ENCODE assay signal across 8 cellular contexts in genomic region chr2:64524604-64525322, GRCh38. TPM values are rescaled to one million over a fixed set of nuclear protein-coding genes. Genes with fewer than 3 reads are reported as not detected.
DNase-seq lines count a peak whose midpoint lies in the region; ATAC-seq and TF ChIP-seq lines count a peak whose summit lies in the region.

No MANE protein-coding gene starts in this region.

- no peaks in the 10 kb centered on the region for H3K36me3 Mint-ChIP-seq in T-cell
- no peaks in the 10 kb centered on the region for H3K36me3 Mint-ChIP-seq in chondrocyte (ENCODE audit: low read depth)

- H3K4me1 ChIP-seq in liver (ENCODE audit: control insufficient read depth in 4 of 4, insufficient read depth in 4 of 4, low read length in 3 of 4), result peaks cover 5 to 25% (median 15%) of the 10 kb centered on the region in 4 donors

- H3K4me1 Mint-ChIP-seq in T-cell (peaks cover 46 to 55% (median 48%) of the 10 kb centered on the region in 3 donors), chondrocyte (ENCODE audit: low read depth) (peaks cover 27% of the 10 kb centered on the region)

- peak overlapping the region; percentile 42 to 79 for H3K9ac ChIP-seq in liver (ENCODE audit: low read depth in 1 of 2, low read length in 2 of 2)

- no peaks in the 10 kb centered on the region for H3K27me3 Mint-ChIP-seq in T-cell
- H3K27me3 Mint-ChIP-seq in chondrocyte (ENCODE audit: low read depth), result no peaks in the 10 kb centered on the region

- H3K9me3 Mint-ChIP-seq in T-cell (no peaks in the 10 kb centered on the region), chondrocyte (ENCODE audit: low read depth) (no peaks in the 10 kb centered on the region)

- no peaks in the 10 kb centered on the region for H3K27me3 ChIP-seq in liver (ENCODE audit: control insufficient read depth in 4 of 4, insufficient read depth in 4 of 4, low read length in 3 of 4)

- CTCF ChIA-PET in T-cell (lab: Charles Lee), result interaction anchor here (0.6 to 3.0 kb wide), 16 partner anchors 9 to 347 kb away, joined by 3 to 58 read pairs (median 6); partner anchors contain the start of gene SERTAD2 (in 1 of the 2)

- H3K4me3 ChIP-seq in liver (ENCODE audit: low read depth in 1 of 3, low read length in 3 of 3), result peak overlapping the region; percentile 65 to 97 (median 70)

- DNase-seq in A172 (ENCODE audit: low spot score) (peak; percentile 5), T-cell (peak in 21 of 34 experiments; percentile 2 to 32 (median 16)), chondrocyte (ENCODE audit: low spot score) (peak; percentile 90), ureter (ENCODE audit: low spot score) (no peak)
- DNase-seq in stimulated activated CD4-positive, alpha-beta T cell treated with anti-CD3 and anti-CD28 coated beads, TNF-alpha, amount 100 ng/mL, for 4 hours (ENCODE audit: low read depth in 3 of 3), result peak in 2 of 3 experiments; percentile 3 to 22

- no peaks in the 10 kb centered on the region for H3K36me3 ChIP-seq in liver (ENCODE audit: control insufficient read depth in 4 of 4, insufficient read depth in 3 of 4, low read depth in 1 of 4, low read length in 3 of 4)

- H3K27ac ChIP-seq in liver (ENCODE audit: low read depth in 1 of 2, low read length in 2 of 2), result peak overlapping the region; percentile 89 to 98

- TF ChIP-seq CTCF in chondrocyte (IDR thresholded peaks at IDR 0.05), result no peak
- TF ChIP-seq CTCF in liver (IDR thresholded peaks at IDR 0.05; ENCODE audit: low read depth, low read length, missing input control), result no peak

- WGBS in liver, result under 1% methylated on average over 48 of the region's 48 CpGs

- H3K4me3 Mint-ChIP-seq in T-cell (peak overlapping the region; percentile 99 to 100 (median 99)), chondrocyte (ENCODE audit: unreplicated experiment) (peak overlapping the region; percentile 95)

- no peak for TF ChIP-seq RAD21 in liver (IDR thresholded peaks at IDR 0.05)

- H3K27ac Mint-ChIP-seq in T-cell (peak overlapping the region; percentile 97 to 99), chondrocyte (ENCODE audit: unreplicated experiment) (peak overlapping the region; percentile 98)

- no peaks in the 10 kb centered on the region for H3K9me3 ChIP-seq in liver (ENCODE audit: control insufficient read depth in 4 of 4, low read length in 3 of 4)

- ATAC-seq in GM18868 (IDR thresholded peaks at IDR 0.05; ENCODE audit: unreplicated experiment), result peak; percentile 9
- ATAC-seq in HG03159 (IDR thresholded peaks at IDR 0.05; ENCODE audit: unreplicated experiment), result peak; percentile 21
- ATAC-seq in T-cell (replicated peaks in 1 of 4), result peak; percentile 9 to 28 (median 18)

- POLR2A ChIA-PET in T-cell (lab: Charles Lee), result interaction anchor here in 1 of 2 donors (0.6 to 1.2 kb wide), 3 partner anchors 12 to 118 kb away, joined by 3 to 4 read pairs (median 4); partner anchors contain the start of gene LGALSL

TF ChIP-seq in liver, 16 proteins besides CTCF, POLR2A, EP300 and RAD21:
- TF ChIP-seq FOXA1 (IDR thresholded peaks at IDR 0.05) (no peak), YY1 (IDR thresholded peaks at IDR 0.05) (peak; percentile 14), TAF1 (conservative IDR thresholded peaks at IDR 0.05) (no peak), EGR1 (IDR thresholded peaks at IDR 0.05; ENCODE audit: low read depth in 2 of 2) (no peak), FOXA2 (IDR thresholded peaks at IDR 0.05) (no peak)

RNA-seq across cellular contexts. Expression of gene AFTPH, which starts 0.6 kb away (rescaled TPM):
- 24.1 and 30.6 TPM in 2 replicates for total RNA-seq in A172 (2014; rRNA removed; shearing (Covaris generic))
- total RNA-seq in T-cell (10 to 100 TPM; 33.4 to 42.5 (median 37.9) TPM), chondrocyte (14.0 to 17.3 TPM (median 17.0 TPM) in 3 replicates), liver (10 to 100 TPM; 26.4 to 27.9 TPM), ureter (51.1 TPM)
- polyA plus RNA-seq in liver, result 10 to 100 TPM; 10.5 to 14.9 TPM
